ENCODE assay signal across 11 cellular contexts in the genomic region with DNA sequence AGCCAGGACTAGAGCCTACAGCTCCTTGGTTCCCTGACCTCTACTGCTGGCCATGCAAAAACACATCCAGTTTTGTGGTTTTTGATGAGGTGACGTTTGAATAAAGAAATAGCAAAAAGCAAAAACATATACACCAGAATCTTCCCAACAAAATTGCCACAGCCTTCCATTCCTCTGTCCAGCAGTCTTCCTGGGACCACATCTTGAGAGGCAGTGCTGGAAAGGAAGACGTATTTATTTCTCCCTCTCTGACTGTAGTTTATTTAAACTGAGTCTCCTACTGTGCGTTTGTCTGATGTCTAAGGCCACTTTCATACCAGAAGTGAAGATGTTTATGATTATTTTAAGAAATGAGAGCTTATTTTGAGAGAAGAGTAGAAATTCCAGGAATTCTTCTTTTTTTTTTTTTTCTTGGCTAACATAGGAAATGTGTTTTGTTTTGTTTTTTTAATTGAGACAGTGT.
DNase-seq lines count a peak whose midpoint lies in the region; ATAC-seq, FAIRE-seq and TF ChIP-seq lines count a peak whose summit lies in the region.
"Had no signal": no experiment of that assay in that cellular context is flagged by ENCODE, and none has a peak within 500 bp of the region (broad histone marks: within the 10 kb centered on the region; RNA-seq: fewer than 3 reads in every experiment).

No MANE protein-coding gene starts in this region.

- H3K4me1 Mint-ChIP-seq in neural crest cell = peaks cover 22% of the 10 kb centered on the region

- no peak for TF ChIP-seq RAD21 in A549 (conservative IDR thresholded peaks at IDR 0.05 in 1 of 2, IDR thresholded peaks at IDR 0.05 in 1 of 2)

- no peaks in the 10 kb centered on the region for H3K9me3 Mint-ChIP-seq in neural crest cell
- H3K9me3 Mint-ChIP-seq: CD14-positive monocyte had no signal

- POLR2A ChIA-PET in A549 (lab: Yijun Ruan, JAX) = no interaction called here

- H3K27ac ChIP-seq in A549 (peak overlapping the region; percentile 77 to 87), dorsolateral prefrontal cortex (peak overlapping the region in 33 of 59 donors; percentile 1 to 81 (median 46))

- H3K4me3 Mint-ChIP-seq in neural crest cell = no peak overlapping the region
- H3K4me3 Mint-ChIP-seq: activated naive CD8-positive, alpha-beta T cell; CD14-positive monocyte had no signal

- TF ChIP-seq EP300 in A549 (IDR thresholded peaks at IDR 0.05) = no peak

- peaks cover 27% of the 10 kb centered on the region; the same call in 2 of the 3 replicates for H3K4me1 ChIP-seq in A549

- peaks cover 9% of the 10 kb centered on the region for H3K36me3 Mint-ChIP-seq in neural crest cell (ENCODE audit: low read depth)
- H3K36me3 Mint-ChIP-seq: activated naive CD8-positive, alpha-beta T cell had no signal

- TF ChIP-seq CTCF in A549 (IDR thresholded peaks at IDR 0.05) (no peak), dorsolateral prefrontal cortex (IDR thresholded peaks at IDR 0.05 in 54 of 56, conservative IDR thresholded peaks at IDR 0.05 in 2 of 56; ENCODE audit: low read depth in 1 of 56, partially characterized antibody in 56 of 56) (no peak), neural crest cell (conservative IDR thresholded peaks at IDR 0.05) (no peak)

- H3K4me2 ChIP-seq in A549 = peak overlapping the region; percentile 91

- no peak for FAIRE-seq in A549 (lab: Jason Lieb, UNC)

- TF ChIP-seq POLR2A in A549 (IDR thresholded peaks at IDR 0.05; ENCODE audit: low read length) = no peak

- no peaks in the 10 kb centered on the region for H3K27me3 ChIP-seq in dorsolateral prefrontal cortex

- WGBS in A549 (ENCODE audit: missing lambda C conversion rate) = 81% methylated on average over 3 of the region's 3 CpGs

- intact Hi-C loops in dorsolateral prefrontal cortex (cut with DNase I) = no loop called here

- no peak for DNase-seq in A549 (ENCODE audit: low read depth in 1 of 2, low spot score in 1 of 2)
- DNase-seq in HT1080 (ENCODE audit: low read depth) = peak; percentile 48
- no peak for DNase-seq in dorsolateral prefrontal cortex
- DNase-seq in neural crest cell (ENCODE audit: low read depth, low spot score) = no peak
- no peak for DNase-seq in GDM1 (lab: John Stamatoyannopoulos, UW)
- no peak for DNase-seq in Kasumi-1 (lab: John Stamatoyannopoulos, UW)
- DNase-seq: activated CD4-positive, CD25-positive, alpha-beta regulatory T cell treated with anti-CD3 and anti-CD28 coated beads, Interleukin-2, amount 50 U/mL, for 72 hours had no signal

- no peaks in the 10 kb centered on the region for H3K9me3 ChIP-seq in A549

- H3K4me3 ChIP-seq in A549 (no peak overlapping the region), dorsolateral prefrontal cortex (peak overlapping the region in 4 of 59 donors; percentile 2 to 37 (median 20))

- H3K27ac Mint-ChIP-seq in neural crest cell (ENCODE audit: unreplicated experiment) = peak overlapping the region; percentile 53
- H3K27ac Mint-ChIP-seq: activated naive CD8-positive, alpha-beta T cell had no signal

- ATAC-seq in A549 (peak in 1 of 2 experiments; percentile 24; a peak in 2 of 6 replicates), HG03039 (IDR thresholded peaks at IDR 0.05; ENCODE audit: unreplicated experiment) (no peak), GM18502 (IDR thresholded peaks at IDR 0.05; ENCODE audit: poor library complexity, unreplicated experiment) (no peak)

- H3K27me3 Mint-ChIP-seq in neural crest cell (ENCODE audit: low read depth) = no peaks in the 10 kb centered on the region
- H3K27me3 Mint-ChIP-seq: activated naive CD8-positive, alpha-beta T cell had no signal

- CTCF ChIA-PET in A549 (lab: Yijun Ruan, JAX) = interaction anchor here (1.2 kb wide), 1 partner anchor 13 kb away, joined by 3 read pairs; no protein-coding TSS in a partner anchor

TF ChIP-seq in A549, 52 proteins besides CTCF, POLR2A, EP300 and RAD21:
- TF ChIP-seq RCOR1 (IDR thresholded peaks at IDR 0.05; ENCODE audit: low read depth, low read length) (no peak), ATOH8 (CRISPR knock-in tag; IDR thresholded peaks at IDR 0.05; ENCODE audit: low read depth) (no peak), RNF2 (IDR thresholded peaks at IDR 0.05; ENCODE audit: borderline replicate concordance, low read depth) (no peak), MAFK (IDR thresholded peaks at IDR 0.05; ENCODE audit: partially characterized antibody) (no peak), FOXS1 (CRISPR knock-in tag; IDR thresholded peaks at IDR 0.05) (no peak), HOXB13 (CRISPR knock-in tag; IDR thresholded peaks at IDR 0.05; ENCODE audit: low read depth) (no peak), ZSCAN20 (CRISPR knock-in tag; IDR thresholded peaks at IDR 0.05) (no peak), HEYL (CRISPR knock-in tag; IDR thresholded peaks at IDR 0.05) (no peak), POLR2AphosphoS2 (conservative IDR thresholded peaks at IDR 0.05; ENCODE audit: low read length) (no peak), CEBPB (IDR thresholded peaks at IDR 0.05) (no peak)
- TF ChIP-seq, protein P1, sequence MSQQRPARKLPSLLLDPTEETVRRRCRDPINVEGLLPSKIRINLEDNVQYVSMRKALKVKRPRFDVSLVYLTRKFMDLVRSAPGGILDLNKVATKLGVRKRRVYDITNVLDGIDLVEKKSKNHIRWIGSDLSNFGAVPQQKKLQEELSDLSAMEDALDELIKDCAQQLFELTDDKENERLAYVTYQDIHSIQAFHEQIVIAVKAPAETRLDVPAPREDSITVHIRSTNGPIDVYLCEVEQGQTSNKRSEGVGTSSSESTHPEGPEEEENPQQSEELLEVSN (IDR thresholded peaks at IDR 0.05; ENCODE audit: borderline replicate concordance, low read depth) = no peak
- TF ChIP-seq, protein P2, sequence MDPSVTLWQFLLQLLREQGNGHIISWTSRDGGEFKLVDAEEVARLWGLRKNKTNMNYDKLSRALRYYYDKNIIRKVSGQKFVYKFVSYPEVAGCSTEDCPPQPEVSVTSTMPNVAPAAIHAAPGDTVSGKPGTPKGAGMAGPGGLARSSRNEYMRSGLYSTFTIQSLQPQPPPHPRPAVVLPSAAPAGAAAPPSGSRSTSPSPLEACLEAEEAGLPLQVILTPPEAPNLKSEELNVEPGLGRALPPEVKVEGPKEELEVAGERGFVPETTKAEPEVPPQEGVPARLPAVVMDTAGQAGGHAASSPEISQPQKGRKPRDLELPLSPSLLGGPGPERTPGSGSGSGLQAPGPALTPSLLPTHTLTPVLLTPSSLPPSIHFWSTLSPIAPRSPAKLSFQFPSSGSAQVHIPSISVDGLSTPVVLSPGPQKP (IDR thresholded peaks at IDR 0.05; ENCODE audit: low read depth, low read length) = no peak
- TF ChIP-seq, protein P3, sequence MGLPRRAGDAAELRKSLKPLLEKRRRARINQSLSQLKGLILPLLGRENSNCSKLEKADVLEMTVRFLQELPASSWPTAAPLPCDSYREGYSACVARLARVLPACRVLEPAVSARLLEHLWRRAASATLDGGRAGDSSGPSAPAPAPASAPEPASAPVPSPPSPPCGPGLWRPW (IDR thresholded peaks at IDR 0.05) = no peak
